Comparison of ENCODE assay signal across 29 cellular contexts in the genomic region with DNA sequence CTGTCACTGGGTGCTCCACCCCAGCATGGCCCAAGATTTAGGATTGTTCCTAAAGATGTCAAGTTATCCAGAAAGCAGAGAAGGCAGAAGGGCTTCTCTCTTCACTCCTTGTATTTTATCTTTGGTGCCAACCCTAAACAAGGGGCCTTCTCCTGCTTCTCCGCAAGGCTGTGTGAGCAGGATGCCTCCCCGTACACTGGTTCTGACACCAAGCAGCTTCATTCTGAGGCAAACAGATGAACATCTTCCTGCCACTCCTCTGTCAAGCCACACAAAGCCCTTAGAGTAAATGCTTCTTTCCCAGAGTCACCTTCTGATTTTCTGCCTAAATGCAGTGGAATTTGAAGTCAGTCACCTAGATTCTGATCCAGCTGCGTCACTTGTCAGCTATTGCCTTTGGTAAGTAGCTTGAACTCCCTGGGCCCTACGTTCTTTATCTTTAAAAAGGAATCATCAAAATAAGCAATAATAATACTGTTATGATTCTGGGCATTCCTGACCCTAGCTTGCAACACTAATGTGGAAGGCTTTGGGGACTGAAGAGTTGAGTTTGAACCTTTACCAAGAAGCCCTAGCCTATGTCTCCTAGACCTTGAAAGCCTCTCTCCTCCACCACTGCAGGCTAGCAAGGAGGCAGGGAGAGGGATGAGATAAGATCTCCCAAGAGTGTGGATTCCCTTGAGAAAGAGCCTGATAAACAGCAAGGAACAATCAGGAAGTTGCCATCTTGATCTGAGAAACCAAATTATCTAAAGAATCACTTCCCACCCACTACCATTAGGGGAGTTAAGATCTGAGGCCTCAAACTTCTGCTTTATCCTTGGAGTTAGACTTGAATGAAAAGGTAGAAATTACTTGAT. TPM values are rescaled to one million over a fixed set of nuclear protein-coding genes. Genes with fewer than 3 reads are reported as not detected.
DNase-seq lines count a peak whose midpoint lies in the region; ATAC-seq and TF ChIP-seq lines count a peak whose summit lies in the region.
"Had no signal": no experiment of that assay in that cellular context is flagged by ENCODE, and none has a peak within 500 bp of the region (broad histone marks: within the 10 kb centered on the region; RNA-seq: fewer than 3 reads in every experiment).

No MANE protein-coding gene starts in this region.

- H3K4me3 Mint-ChIP-seq in activated naive CD4-positive, alpha-beta T cell treated with anti-CD3 and anti-CD28 coated beads for 36 hours: no peak overlapping the region
- peak overlapping the region; percentile 86 for H3K4me3 Mint-ChIP-seq in CD4-positive, alpha-beta T cell
- peak overlapping the region; percentile 26 for H3K4me3 Mint-ChIP-seq in T-helper 17 cell
- H3K4me3 Mint-ChIP-seq in naive thymus-derived CD4-positive, alpha-beta T cell: peak overlapping the region in 9 of 10 donors; percentile 67 to 87 (median 81)
- H3K4me3 Mint-ChIP-seq: CD14-positive monocyte; stimulated activated naive CD8-positive, alpha-beta T cell treated with anti-CD3 and anti-CD28 coated beads, Interleukin-15, Interleukin-2, amounts not matched to agents 100 ng/mL and 50 ng/mL, for 24 hours had no signal

- H3K4me3 ChIP-seq in naive thymus-derived CD4-positive, alpha-beta T cell (ENCODE audit: low read length): peak overlapping the region; percentile 4
- H3K4me3 ChIP-seq in ovary: no peak overlapping the region
- H3K4me3 ChIP-seq: breast epithelium, colonic mucosa, esophagus squamous epithelium, gastrocnemius medialis, right lobe of liver, SJCRH30, tibial artery had no signal

- 69 to 78% (median 71%) methylated on average over 4 of the region's 4 CpGs for WGBS in ovary, 3 donors

- no peaks in the 10 kb centered on the region for H3K9me3 ChIP-seq in CD4-positive, alpha-beta T cell (ENCODE audit: control insufficient read depth, low read length)
- no peaks in the 10 kb centered on the region for H3K9me3 ChIP-seq in T-helper 17 cell (ENCODE audit: control insufficient read depth, low read length, poor library complexity, severe bottlenecking)
- H3K9me3 ChIP-seq in naive thymus-derived CD4-positive, alpha-beta T cell (ENCODE audit: control insufficient read depth in 2 of 3, low read length in 3 of 3): no peaks in the 10 kb centered on the region
- H3K9me3 ChIP-seq in ovary: no peaks in the 10 kb centered on the region
- H3K9me3 ChIP-seq: breast epithelium, colonic mucosa, esophagus squamous epithelium, gastrocnemius medialis, right lobe of liver, SJCRH30, tibial artery had no signal

- TF ChIP-seq EP300 in ovary (IDR thresholded peaks at IDR 0.05): no peak

- in situ Hi-C loops in GM13976 (cut with MboI; ENCODE audit: low sequenced_read_pairs, unreplicated experiment): no loop called here

- TF ChIP-seq CTCF in CD4-positive, alpha-beta T cell (IDR thresholded peaks at IDR 0.05): no peak
- TF ChIP-seq CTCF in ovary (IDR thresholded peaks at IDR 0.05) (no peak), GM13976 (IDR thresholded peaks at IDR 0.05; ENCODE audit: borderline replicate concordance, control extremely low read depth, extremely low read depth, insufficient read depth, missing control alignments) (no peak)

- ATAC-seq in CD4-positive, alpha-beta T cell (ENCODE audit: poor library complexity): peak; percentile 23
- ATAC-seq in T-helper 17 cell (no peak), HG03175 (IDR thresholded peaks at IDR 0.05; ENCODE audit: unreplicated experiment) (no peak)
- ATAC-seq in naive thymus-derived CD4-positive, alpha-beta T cell: no peak
- ATAC-seq: gastrocnemius medialis, HepG2, left ventricle myocardium superior, right lobe of liver had no signal

- no peaks in the 10 kb centered on the region for H3K27me3 ChIP-seq in CD4-positive, alpha-beta T cell (ENCODE audit: control insufficient read depth, insufficient read depth, low read length)
- no peaks in the 10 kb centered on the region for H3K27me3 ChIP-seq in naive thymus-derived CD4-positive, alpha-beta T cell (ENCODE audit: control insufficient read depth in 2 of 2, insufficient read depth in 2 of 2, low read length in 2 of 2)
- H3K27me3 ChIP-seq in ovary: no peaks in the 10 kb centered on the region
- H3K27me3 ChIP-seq: colonic mucosa, right lobe of liver had no signal

- peaks cover 96% of the 10 kb centered on the region for H3K4me1 Mint-ChIP-seq in activated naive CD4-positive, alpha-beta T cell treated with anti-CD3 and anti-CD28 coated beads for 36 hours (ENCODE audit: low read depth)
- H3K4me1 Mint-ChIP-seq in CD4-positive, alpha-beta T cell (ENCODE audit: low read depth): peaks cover 99% of the 10 kb centered on the region
- peaks cover 36% of the 10 kb centered on the region for H3K4me1 Mint-ChIP-seq in T-helper 17 cell
- peaks cover 74 to 100% (median 100%) of the 10 kb centered on the region in 7 donors for H3K4me1 Mint-ChIP-seq in naive thymus-derived CD4-positive, alpha-beta T cell

- POLR2A ChIA-PET in CD4-positive, alpha-beta T cell (lab: Charles Lee): interaction anchor here (0.6 to 6.0 kb wide), 9 partner anchors 9 to 78 kb away, joined by 3 to 114 read pairs (median 4); a partner anchor contains a TSS
- POLR2A ChIA-PET in naive thymus-derived CD4-positive, alpha-beta T cell (lab: Charles Lee): interaction anchor here (0.7 to 13.8 kb wide), 10 partner anchors 19 to 268 kb away, joined by 3 to 227 read pairs (median 8); a partner anchor contains a TSS

- H3K27ac Mint-ChIP-seq in activated naive CD4-positive, alpha-beta T cell treated with anti-CD3 and anti-CD28 coated beads for 36 hours: peak overlapping the region; percentile 6
- H3K27ac Mint-ChIP-seq in CD4-positive, alpha-beta T cell: peak overlapping the region; percentile 89
- H3K27ac Mint-ChIP-seq in T-helper 17 cell: peak overlapping the region; percentile 77
- H3K27ac Mint-ChIP-seq in naive thymus-derived CD4-positive, alpha-beta T cell: peak overlapping the region; percentile 7 to 99 (median 97)
- H3K27ac Mint-ChIP-seq: activated CD4-positive, alpha-beta T cell treated with anti-CD3 and anti-CD28 coated beads, Interleukin-2, amount 10 ng/mL, durations not matched to agents 24 days and 14 days; CD14-positive monocyte; stimulated activated naive CD8-positive, alpha-beta T cell treated with anti-CD3 and anti-CD28 coated beads, Interleukin-15, Interleukin-2, amounts not matched to agents 100 ng/mL and 50 ng/mL, for 24 hours had no signal

- H3K36me3 Mint-ChIP-seq in activated naive CD4-positive, alpha-beta T cell treated with anti-CD3 and anti-CD28 coated beads for 36 hours (ENCODE audit: low read depth): no peaks in the 10 kb centered on the region
- H3K36me3 Mint-ChIP-seq in CD4-positive, alpha-beta T cell (ENCODE audit: low read depth): peaks cover 55% of the 10 kb centered on the region
- H3K36me3 Mint-ChIP-seq in T-helper 17 cell (ENCODE audit: low read depth): peaks cover 2% of the 10 kb centered on the region
- H3K36me3 Mint-ChIP-seq in naive thymus-derived CD4-positive, alpha-beta T cell: peaks cover 0 to 25% (median 14%) of the 10 kb centered on the region in 5 donors
- H3K36me3 Mint-ChIP-seq: CD14-positive monocyte had no signal

- peak; percentile 26 for DNase-seq in activated naive CD4-positive, alpha-beta T cell treated with anti-CD3 and anti-CD28 coated beads for 36 hours
- DNase-seq in activated naive CD4-positive, alpha-beta T cell treated with anti-CD3 and anti-CD28 coated beads, Interleukin-2, amount 50 U/mL, for 16 hours: no peak
- no peak for DNase-seq in CD4-positive, alpha-beta T cell
- DNase-seq in T-helper 17 cell: no peak
- peak in 5 of 9 donors; percentile 16 to 65 (median 53) for DNase-seq in naive thymus-derived CD4-positive, alpha-beta T cell
- DNase-seq in ovary: no peak
- no peak for DNase-seq in GM13976 (ENCODE audit: low spot score)
- DNase-seq: activated CD4-positive, alpha-beta T cell treated with anti-CD3 and anti-CD28 coated beads, Interleukin-2, amount 10 ng/mL, durations not matched to agents 24 days and 14 days; DMS153; esophagus squamous epithelium; gastrocnemius medialis; hippocampal formation; left ventricle myocardium superior; midbrain; NCI-H1048; NCI-H1694 treated with DMSO at 0.1 percent for 48 hours; NCI-H526; right lobe of liver; SJCRH30; stimulated activated CD4-positive, alpha-beta T cell treated with anti-CD3 and anti-CD28 coated beads, Interleukin-12 subunit alpha, Interleukin-12 subunit beta, amount 100 ng/mL, for 4 hours; tibial artery had no signal

- no peaks in the 10 kb centered on the region for H3K27me3 Mint-ChIP-seq in activated naive CD4-positive, alpha-beta T cell treated with anti-CD3 and anti-CD28 coated beads for 36 hours (ENCODE audit: low read depth)
- H3K27me3 Mint-ChIP-seq in CD4-positive, alpha-beta T cell: no peaks in the 10 kb centered on the region
- peaks cover 37% of the 10 kb centered on the region for H3K27me3 Mint-ChIP-seq in T-helper 17 cell
- peaks cover 0 to 8% (median 0%) of the 10 kb centered on the region in 5 donors for H3K27me3 Mint-ChIP-seq in naive thymus-derived CD4-positive, alpha-beta T cell
- H3K27me3 Mint-ChIP-seq: activated CD4-positive, alpha-beta T cell treated with anti-CD3 and anti-CD28 coated beads, Interleukin-2, amount 10 ng/mL, durations not matched to agents 24 days and 14 days; stimulated activated naive CD8-positive, alpha-beta T cell treated with anti-CD3 and anti-CD28 coated beads, Interleukin-15, Interleukin-2, amounts not matched to agents 100 ng/mL and 50 ng/mL, for 24 hours had no signal

- peaks cover 11 to 98% of the 10 kb centered on the region in 2 donors for H3K4me1 ChIP-seq in naive thymus-derived CD4-positive, alpha-beta T cell (ENCODE audit: control insufficient read depth in 2 of 2, insufficient read depth in 2 of 2, low read length in 2 of 2)
- H3K4me1 ChIP-seq in ovary (ENCODE audit: insufficient read depth): no peaks in the 10 kb centered on the region
- H3K4me1 ChIP-seq: breast epithelium, colonic mucosa, gastrocnemius medialis, right lobe of liver, SJCRH30, tibial artery had no signal

- no peaks in the 10 kb centered on the region for H3K36me3 ChIP-seq in naive thymus-derived CD4-positive, alpha-beta T cell (ENCODE audit: control insufficient read depth in 2 of 3, insufficient read depth in 3 of 3, low read length in 3 of 3)
- H3K36me3 ChIP-seq in ovary: no peaks in the 10 kb centered on the region
- H3K36me3 ChIP-seq: breast epithelium, colonic mucosa, esophagus squamous epithelium, gastrocnemius medialis, right lobe of liver, SJCRH30, tibial artery had no signal

- no peak for TF ChIP-seq POLR2A in ovary (IDR thresholded peaks at IDR 0.05)

- peak overlapping the region; percentile 60 for H3K27ac ChIP-seq in CD4-positive, alpha-beta T cell (ENCODE audit: low read depth, low read length)
- peak overlapping the region; percentile 84 for H3K27ac ChIP-seq in naive thymus-derived CD4-positive, alpha-beta T cell (ENCODE audit: low read depth, low read length)
- no peak overlapping the region for H3K27ac ChIP-seq in ovary
- H3K27ac ChIP-seq: breast epithelium, colonic mucosa, esophagus squamous epithelium, gastrocnemius medialis, right lobe of liver, SJCRH30, tibial artery had no signal

- CTCF ChIA-PET in activated naive CD4-positive, alpha-beta T cell treated with anti-CD3 and anti-CD28 coated beads for 36 hours (lab: Charles Lee): interaction anchor here (1.2 to 1.3 kb wide), 2 partner anchors 29 to 258 kb away, joined by 4 to 5 read pairs; no protein-coding TSS in a partner anchor
- CTCF ChIA-PET in CD4-positive, alpha-beta T cell (lab: Charles Lee): interaction anchor here (1.0 to 2.2 kb wide), 3 partner anchors 27 to 267 kb away, joined by 3 to 5 read pairs (median 4); no protein-coding TSS in a partner anchor
- CTCF ChIA-PET in naive thymus-derived CD4-positive, alpha-beta T cell (lab: Charles Lee): interaction anchor here (0.6 to 7.3 kb wide), 13 partner anchors 21 to 267 kb away, joined by 3 to 163 read pairs (median 7); no protein-coding TSS in a partner anchor

- H3K9me3 Mint-ChIP-seq in activated naive CD4-positive, alpha-beta T cell treated with anti-CD3 and anti-CD28 coated beads for 36 hours: no peaks in the 10 kb centered on the region
- no peaks in the 10 kb centered on the region for H3K9me3 Mint-ChIP-seq in CD4-positive, alpha-beta T cell
- H3K9me3 Mint-ChIP-seq in naive thymus-derived CD4-positive, alpha-beta T cell: no peaks in the 10 kb centered on the region
- H3K9me3 Mint-ChIP-seq: activated CD4-positive, alpha-beta T cell treated with anti-CD3 and anti-CD28 coated beads, Interleukin-2, amount 10 ng/mL, durations not matched to agents 24 days and 14 days; stimulated activated naive CD8-positive, alpha-beta T cell treated with anti-CD3 and anti-CD28 coated beads, Interleukin-15, Interleukin-2, amounts not matched to agents 100 ng/mL and 50 ng/mL, for 24 hours had no signal

- intact Hi-C loops in activated naive CD4-positive, alpha-beta T cell treated with anti-CD3 and anti-CD28 coated beads for 36 hours (cut with micrococcal nuclease): no loop called here
- intact Hi-C loops in CD4-positive, alpha-beta T cell (cut with DNase I, micrococcal nuclease): loop anchor here (1.0 to 5.0 kb wide), 3 partner anchors 9 to 130 kb away; no protein-coding TSS in a partner anchor
- intact Hi-C loops in naive thymus-derived CD4-positive, alpha-beta T cell (cut with micrococcal nuclease): loop anchor here in 1 of 2 donors (10.0 kb wide), 1 partner anchor 1602 kb away; no protein-coding TSS in a partner anchor
- intact Hi-C loops in ovary (cut with DNase I): no loop called here

RNA-seq across cellular contexts. Expression of a gene that starts 5.7 kb away (rescaled TPM):
- total RNA-seq in activated naive CD4-positive, alpha-beta T cell treated with anti-CD3 and anti-CD28 coated beads for 36 hours: 1 to 10 TPM; 1.4 to 2.1 TPM
- total RNA-seq in CD4-positive, alpha-beta T cell: 10 to 100 TPM; 67.2 to 69.7 TPM
- total RNA-seq in T-helper 17 cell (1 to 10 TPM in 1 of 2 donors, under 1 TPM in 1; 0.40 to 1.1 TPM), ovary (not detected)
- total RNA-seq in naive thymus-derived CD4-positive, alpha-beta T cell: 10 to 100 TPM in 4 of 5 experiments, 1 to 10 TPM in 1; 1.0 to 96.4 (median 65.6) TPM
- polyA plus RNA-seq in naive thymus-derived CD4-positive, alpha-beta T cell: 10 to 100 TPM in 1 of 2 donors, 1 to 10 TPM in 1; 6.2 to 11.1 TPM
- not detected for polyA plus RNA-seq in ovary
- total RNA-seq: activated CD4-positive, alpha-beta T cell treated with anti-CD3 and anti-CD28 coated beads, Interleukin-2, amount 10 ng/mL, durations not matched to agents 24 days and 14 days; breast epithelium; colonic mucosa; gastrocnemius medialis; HepG2; left ventricle myocardium superior; right lobe of liver; SJCRH30 had no signal
- polyA plus RNA-seq: CD14-positive monocyte, HepG2, neural cell had no signal

RNA-seq across cellular contexts. Expression of a gene that starts 11.4 kb away (rescaled TPM):
- total RNA-seq in activated naive CD4-positive, alpha-beta T cell treated with anti-CD3 and anti-CD28 coated beads for 36 hours: 1 to 10 TPM; 2.3 TPM
- 10 to 100 TPM; 82.2 to 83.4 TPM for total RNA-seq in CD4-positive, alpha-beta T cell
- 1 to 10 TPM in 1 of 2 donors, under 1 TPM in 1; 0.60 to 1.6 TPM for total RNA-seq in T-helper 17 cell
- total RNA-seq in naive thymus-derived CD4-positive, alpha-beta T cell: 100 to 1,000 TPM in 3 of 5 experiments, 10 to 100 TPM in 1, 1 to 10 TPM in 1; 2.1 to 149 (median 104) TPM
- polyA plus RNA-seq in naive thymus-derived CD4-positive, alpha-beta T cell: under 1 TPM in 1 of 2 donors, not detected in 1; 0.71 TPM
- total RNA-seq in ovary: not detected
- not detected for polyA plus RNA-seq in ovary
- total RNA-seq: breast epithelium, esophagus squamous epithelium, gastrocnemius medialis, HepG2, left ventricle myocardium superior, right lobe of liver, SJCRH30 had no signal
- polyA plus RNA-seq: CD14-positive monocyte, HepG2, neural cell had no signal

RNA-seq across cellular contexts. Expression of a gene that starts 39.0 kb away (rescaled TPM):
- not detected for total RNA-seq in activated naive CD4-positive, alpha-beta T cell treated with anti-CD3 and anti-CD28 coated beads for 36 hours
- total RNA-seq in CD4-positive, alpha-beta T cell: under 1 TPM; 0.30 to 0.34 TPM
- total RNA-seq in T-helper 17 cell (not detected), ovary (not detected)
- total RNA-seq in naive thymus-derived CD4-positive, alpha-beta T cell: 1 to 10 TPM in 2 of 5 experiments, under 1 TPM in 2, not detected in 1; 0.12 to 1.2 (median 0.90) TPM
- polyA plus RNA-seq in naive thymus-derived CD4-positive, alpha-beta T cell: not detected
- not detected for polyA plus RNA-seq in ovary
- total RNA-seq: activated CD4-positive, alpha-beta T cell treated with anti-CD3 and anti-CD28 coated beads, Interleukin-2, amount 10 ng/mL, durations not matched to agents 24 days and 14 days; breast epithelium; colonic mucosa; gastrocnemius medialis; HepG2; left ventricle myocardium superior; right lobe of liver; SJCRH30 had no signal
- polyA plus RNA-seq: adipose tissue, CD14-positive monocyte, HepG2, neural cell had no signal

RNA-seq across cellular contexts. Expression of a gene that starts 39.4 kb away (rescaled TPM):
- total RNA-seq in activated naive CD4-positive, alpha-beta T cell treated with anti-CD3 and anti-CD28 coated beads for 36 hours: not detected
- 1 to 10 TPM; 1.7 to 2.1 TPM for total RNA-seq in CD4-positive, alpha-beta T cell
- total RNA-seq in T-helper 17 cell: not detected
- 1 to 10 TPM in 3 of 5 experiments, under 1 TPM in 1, not detected in 1; 0.29 to 2.3 (median 2.0) TPM for total RNA-seq in naive thymus-derived CD4-positive, alpha-beta T cell
- 1 to 10 TPM; 2.4 to 4.7 TPM for polyA plus RNA-seq in naive thymus-derived CD4-positive, alpha-beta T cell
- not detected for total RNA-seq in ovary
- not detected for polyA plus RNA-seq in ovary
- total RNA-seq: activated CD4-positive, alpha-beta T cell treated with anti-CD3 and anti-CD28 coated beads, Interleukin-2, amount 10 ng/mL, durations not matched to agents 24 days and 14 days; breast epithelium; colonic mucosa; gastrocnemius medialis; HepG2; left ventricle myocardium superior; right lobe of liver; SJCRH30 had no signal
- polyA plus RNA-seq: adipose tissue, CD14-positive monocyte, HepG2, neural cell had no signal

RNA-seq across cellular contexts. Expression of a gene that starts 59.7 kb away (rescaled TPM):
- total RNA-seq in activated naive CD4-positive, alpha-beta T cell treated with anti-CD3 and anti-CD28 coated beads for 36 hours: not detected
- not detected for total RNA-seq in CD4-positive, alpha-beta T cell
- total RNA-seq in T-helper 17 cell (not detected), ovary (not detected)
- not detected for total RNA-seq in naive thymus-derived CD4-positive, alpha-beta T cell
- not detected for polyA plus RNA-seq in naive thymus-derived CD4-positive, alpha-beta T cell
- not detected for polyA plus RNA-seq in ovary
- total RNA-seq: activated CD4-positive, alpha-beta T cell treated with anti-CD3 and anti-CD28 coated beads, Interleukin-2, amount 10 ng/mL, durations not matched to agents 24 days and 14 days; colonic mucosa; esophagus squamous epithelium; gastrocnemius medialis; HepG2; left ventricle myocardium superior; right lobe of liver; SJCRH30 had no signal
- polyA plus RNA-seq: adipose tissue, CD14-positive monocyte, HepG2, neural cell had no signal

Comparison
In these comparisons a context has a peak if more than half of its experiments do, and no peak if none do; other contexts are left out.
1. DNase-seq: peak in activated naive CD4-positive, alpha-beta T cell treated with anti-CD3 and anti-CD28 coated beads for 36 hours (single experiment) and naive thymus-derived CD4-positive, alpha-beta T cell (5 of 9); none in activated naive CD4-positive, alpha-beta T cell treated with anti-CD3 and anti-CD28 coated beads, Interleukin-2, amount 50 U/mL, for 16 hours (single experiment), CD4-positive, alpha-beta T cell (0 of 10), T-helper 17 cell (0 of 3), ovary (0 of 5) and GM13976 (single experiment).
2. H3K27ac Mint-ChIP-seq: peak in every context shown above with its lines; median percentile 97 in naive thymus-derived CD4-positive, alpha-beta T cell; 89 in CD4-positive, alpha-beta T cell; 77 in T-helper 17 cell; 6 in activated naive CD4-positive, alpha-beta T cell treated with anti-CD3 and anti-CD28 coated beads for 36 hours.
3. H3K27ac ChIP-seq: peak in CD4-positive, alpha-beta T cell (single experiment) and naive thymus-derived CD4-positive, alpha-beta T cell (single experiment); none in ovary (0 of 2).
4. intact Hi-C loops: an anchor here in CD4-positive, alpha-beta T cell (1.0 to 5.0 kb wide); none called in activated naive CD4-positive, alpha-beta T cell treated with anti-CD3 and anti-CD28 coated beads for 36 hours and ovary.